In the genomic region with DNA sequence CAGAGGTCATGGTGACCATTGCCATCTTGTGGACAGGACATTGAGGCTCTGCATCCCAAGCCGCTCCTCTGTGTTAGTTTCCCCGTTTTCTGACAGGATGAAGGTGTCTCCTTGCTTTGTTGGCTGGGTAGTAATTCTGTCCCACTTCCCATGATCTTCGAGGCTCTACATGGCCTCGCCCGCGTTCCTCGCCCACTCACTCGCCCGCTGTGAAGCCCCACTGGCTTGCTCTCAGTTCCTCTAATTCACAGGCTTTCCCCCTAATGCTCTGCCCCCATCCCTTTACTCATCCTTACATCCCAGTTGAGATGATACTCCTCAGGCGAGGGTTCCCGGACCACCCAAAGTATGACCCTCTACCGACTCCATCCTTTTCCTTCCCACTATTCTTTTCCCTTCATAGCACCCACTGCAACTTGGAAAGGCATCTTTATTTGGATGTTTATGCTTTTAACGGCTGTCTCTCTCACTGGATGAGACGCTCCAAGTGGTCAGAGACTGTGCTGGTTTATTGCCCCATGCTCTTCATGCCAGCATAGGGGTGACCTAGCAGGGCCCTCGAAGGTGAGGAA, we compare ENCODE assay signal across 9 cellular contexts. TPM values are rescaled to one million over a fixed set of nuclear protein-coding genes. Genes with fewer than 3 reads are reported as not detected.
DNase-seq lines count a peak whose midpoint lies in the region; ATAC-seq and TF ChIP-seq lines count a peak whose summit lies in the region.
"Had no signal": no experiment of that assay in that cellular context is flagged by ENCODE, and none has a peak within 500 bp of the region (broad histone marks: within the 10 kb centered on the region; RNA-seq: fewer than 3 reads in every experiment).

No MANE protein-coding gene starts in this region.

- peak overlapping the region; percentile 84 for H3K4me3 ChIP-seq in SJCRH30
- H3K4me3 ChIP-seq in gastroesophageal sphincter = peak overlapping the region; percentile 79 to 99

- TF ChIP-seq POLR2A in gastroesophageal sphincter (IDR thresholded peaks at IDR 0.05) = no peak

- in situ Hi-C loops in GM13977 (cut with MboI; ENCODE audit: low pct_unique_long_range_greater_than_20kb, low sequenced_read_pairs, unreplicated experiment) = no loop called here

- peaks cover 28% of the 10 kb centered on the region for H3K36me3 ChIP-seq in SJCRH30
- H3K36me3 ChIP-seq in gastroesophageal sphincter = peaks cover 0 to 58% of the 10 kb centered on the region in 2 donors

- H3K9me3 ChIP-seq in SJCRH30 (replicated peaks) (no peaks in the 10 kb centered on the region), gastroesophageal sphincter (no peaks in the 10 kb centered on the region)

- H3K27me3 ChIP-seq in SJCRH30 (no peaks in the 10 kb centered on the region), gastroesophageal sphincter (no peaks in the 10 kb centered on the region)

- 17 to 20% methylated on average over 10 to 15 of the region's 15 CpGs for WGBS in gastroesophageal sphincter (ENCODE audit: low coverage in 1 of 2), 2 donors

- ATAC-seq in HG02588 (IDR thresholded peaks at IDR 0.05; ENCODE audit: unreplicated experiment) (peak; percentile 22), gastroesophageal sphincter (no peak), left lobe of liver (no peak)

- TF ChIP-seq CTCF in GM13977 (IDR thresholded peaks at IDR 0.05; ENCODE audit: extremely low read depth, insufficient read depth, missing control alignments) (no peak), gastroesophageal sphincter (IDR thresholded peaks at IDR 0.05) (no peak)

- peak overlapping the region; percentile 98 for H3K27ac Mint-ChIP-seq in stimulated activated naive CD8-positive, alpha-beta T cell treated with anti-CD3 and anti-CD28 coated beads, Interleukin-15, Interleukin-2, amounts not matched to agents 100 ng/mL and 50 ng/mL, for 24 hours

- peaks cover 7% of the 10 kb centered on the region for H3K4me1 ChIP-seq in SJCRH30
- peaks cover 0 to 60% (median 20%) of the 10 kb centered on the region in 3 donors for H3K4me1 ChIP-seq in gastroesophageal sphincter

- peak overlapping the region; percentile 83 for H3K4me3 Mint-ChIP-seq in stimulated activated naive CD8-positive, alpha-beta T cell treated with anti-CD3 and anti-CD28 coated beads, Interleukin-15, Interleukin-2, amounts not matched to agents 100 ng/mL and 50 ng/mL, for 24 hours

- no peaks in the 10 kb centered on the region for H3K9me3 Mint-ChIP-seq in stimulated activated naive CD8-positive, alpha-beta T cell treated with anti-CD3 and anti-CD28 coated beads, Interleukin-15, Interleukin-2, amounts not matched to agents 100 ng/mL and 50 ng/mL, for 24 hours

- H3K27ac ChIP-seq in SJCRH30 (peak overlapping the region; percentile 79), gastroesophageal sphincter (peak overlapping the region in 3 of 4 donors; percentile 87 to 94 (median 92))

- H3K4me1 Mint-ChIP-seq in stimulated activated naive CD8-positive, alpha-beta T cell treated with anti-CD3 and anti-CD28 coated beads, Interleukin-15, Interleukin-2, amounts not matched to agents 100 ng/mL and 50 ng/mL, for 24 hours (ENCODE audit: low read depth) = peaks cover 79% of the 10 kb centered on the region

- no peaks in the 10 kb centered on the region for H3K27me3 Mint-ChIP-seq in stimulated activated naive CD8-positive, alpha-beta T cell treated with anti-CD3 and anti-CD28 coated beads, Interleukin-15, Interleukin-2, amounts not matched to agents 100 ng/mL and 50 ng/mL, for 24 hours

- DNase-seq in GM13977 (ENCODE audit: low spot score) (peak; percentile 68), SJCRH30 (no peak), HK-2 (ENCODE audit: unreplicated experiment) (no peak), HPDE6-E6E7 (ENCODE audit: extremely low spot score) (no peak), left lobe of liver (ENCODE audit: low spot score) (no peak)

- no peak for TF ChIP-seq EP300 in gastroesophageal sphincter (IDR thresholded peaks at IDR 0.05)

- peaks cover 73% of the 10 kb centered on the region for H3K36me3 Mint-ChIP-seq in stimulated activated naive CD8-positive, alpha-beta T cell treated with anti-CD3 and anti-CD28 coated beads, Interleukin-15, Interleukin-2, amounts not matched to agents 100 ng/mL and 50 ng/mL, for 24 hours (ENCODE audit: low read depth)

RNA-seq across cellular contexts. Expression of a gene that starts 0.5 kb away (rescaled TPM):
- total RNA-seq in SJCRH30 (2014; rRNA removed; shearing (Covaris generic)) = 27.8 and 28.5 TPM in 2 replicates
- total RNA-seq in gastroesophageal sphincter = 10 to 100 TPM; 21.3 to 34.0 (median 25.6) TPM
- total RNA-seq in left lobe of liver = 18.4 TPM

RNA-seq across cellular contexts. Expression of a gene that starts 7.5 kb away (rescaled TPM):
- total RNA-seq in SJCRH30 (2014; rRNA removed; shearing (Covaris generic)) = 7.8 and 9.6 TPM in 2 replicates
- total RNA-seq in gastroesophageal sphincter (10 to 100 TPM in 1 of 4 donors, 1 to 10 TPM in 3; 4.2 to 13.4 (median 5.7) TPM), left lobe of liver (2.8 TPM)

RNA-seq across cellular contexts. Expression of a gene that starts 10.9 kb away (rescaled TPM):
- 1,351 and 1,358 TPM in 2 replicates for total RNA-seq in SJCRH30 (2014; rRNA removed; shearing (Covaris generic))
- total RNA-seq in gastroesophageal sphincter = 100 to 1,000 TPM; 553 to 749 (median 626) TPM
- 187 TPM for total RNA-seq in left lobe of liver

RNA-seq across cellular contexts. Expression of a gene that starts 12.4 kb away (rescaled TPM):
- total RNA-seq in SJCRH30 (2014; rRNA removed; shearing (Covaris generic)) = 1.2 and 1.5 TPM in 2 replicates
- under 1 TPM in 2 of 4 donors, not detected in 2; 0.27 to 0.69 TPM for total RNA-seq in gastroesophageal sphincter
- not detected for total RNA-seq in left lobe of liver
- total RNA-seq: activated CD8-positive, alpha-beta memory T cell treated with anti-CD3 and anti-CD28 coated beads for 36 hours had no signal

RNA-seq across cellular contexts. Expression of a gene that starts 34.4 kb away (rescaled TPM):
- 102 and 109 TPM in 2 replicates for total RNA-seq in SJCRH30 (2014; rRNA removed; shearing (Covaris generic))
- total RNA-seq in gastroesophageal sphincter = 100 to 1,000 TPM; 101 to 281 (median 134) TPM
- total RNA-seq in left lobe of liver = 37.5 TPM
